Comparison of ENCODE assay signal across 1 cellular context in the genomic region with DNA sequence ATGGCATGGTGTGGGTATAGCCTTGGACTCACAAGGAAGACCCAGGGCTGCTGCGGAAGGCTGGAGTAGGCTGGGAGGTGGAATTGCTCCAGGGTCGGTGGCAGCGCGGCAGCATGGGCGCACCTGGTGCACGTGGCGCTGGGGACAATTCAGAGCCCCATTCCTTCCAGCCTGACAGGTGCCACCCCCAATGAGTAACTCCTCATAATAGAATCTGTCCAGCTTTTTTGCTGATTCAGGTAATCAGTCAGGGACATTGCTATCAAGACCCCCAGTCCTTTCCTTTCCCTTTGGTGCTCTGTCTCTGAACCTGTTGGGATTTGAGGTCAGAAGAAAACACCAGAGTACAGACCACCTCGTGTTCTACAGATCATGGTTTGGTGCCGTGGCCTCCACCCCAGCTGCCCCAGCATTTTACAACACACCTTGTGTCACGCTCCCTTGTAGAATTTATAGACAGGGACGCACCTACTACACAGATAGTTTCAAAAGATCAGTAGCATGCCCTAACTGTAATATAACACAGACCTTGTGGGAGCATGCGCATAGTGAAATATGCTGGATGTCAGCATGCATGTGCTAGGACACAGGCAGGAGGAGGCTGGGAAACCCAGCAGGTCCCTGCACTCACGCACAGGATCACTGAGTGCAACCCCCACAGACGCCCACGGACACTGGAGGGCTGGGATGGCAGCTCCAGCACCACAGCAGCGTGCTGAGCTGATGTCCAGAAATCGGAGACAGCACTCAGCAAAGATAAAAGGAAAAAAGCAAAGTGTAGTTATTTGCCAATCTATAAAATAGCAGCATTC.
A peak's percentile ranks its signal among the peaks of the same experiment; 100 is the strongest.
TF ChIP-seq lines count a peak whose summit lies in the region.

No MANE protein-coding gene starts in this region.

TF ChIP-seq in K562, 482 proteins besides CTCF, POLR2A, EP300 and RAD21:
- TF ChIP-seq MAFK (IDR thresholded peaks at IDR 0.05; ENCODE audit: low read length) = peak; percentile 12; the same call in 1 of the 2 replicates
- TF ChIP-seq C11orf30 (IDR thresholded peaks at IDR 0.05; ENCODE audit: low read depth) = peak; percentile 63
- TF ChIP-seq, protein P1, sequence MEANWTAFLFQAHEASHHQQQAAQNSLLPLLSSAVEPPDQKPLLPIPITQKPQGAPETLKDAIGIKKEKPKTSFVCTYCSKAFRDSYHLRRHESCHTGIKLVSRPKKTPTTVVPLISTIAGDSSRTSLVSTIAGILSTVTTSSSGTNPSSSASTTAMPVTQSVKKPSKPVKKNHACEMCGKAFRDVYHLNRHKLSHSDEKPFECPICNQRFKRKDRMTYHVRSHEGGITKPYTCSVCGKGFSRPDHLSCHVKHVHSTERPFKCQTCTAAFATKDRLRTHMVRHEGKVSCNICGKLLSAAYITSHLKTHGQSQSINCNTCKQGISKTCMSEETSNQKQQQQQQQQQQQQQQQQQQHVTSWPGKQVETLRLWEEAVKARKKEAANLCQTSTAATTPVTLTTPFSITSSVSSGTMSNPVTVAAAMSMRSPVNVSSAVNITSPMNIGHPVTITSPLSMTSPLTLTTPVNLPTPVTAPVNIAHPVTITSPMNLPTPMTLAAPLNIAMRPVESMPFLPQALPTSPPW (CRISPR knock-in tag; IDR thresholded peaks at IDR 0.05) = no peak
- TF ChIP-seq, protein P2, sequence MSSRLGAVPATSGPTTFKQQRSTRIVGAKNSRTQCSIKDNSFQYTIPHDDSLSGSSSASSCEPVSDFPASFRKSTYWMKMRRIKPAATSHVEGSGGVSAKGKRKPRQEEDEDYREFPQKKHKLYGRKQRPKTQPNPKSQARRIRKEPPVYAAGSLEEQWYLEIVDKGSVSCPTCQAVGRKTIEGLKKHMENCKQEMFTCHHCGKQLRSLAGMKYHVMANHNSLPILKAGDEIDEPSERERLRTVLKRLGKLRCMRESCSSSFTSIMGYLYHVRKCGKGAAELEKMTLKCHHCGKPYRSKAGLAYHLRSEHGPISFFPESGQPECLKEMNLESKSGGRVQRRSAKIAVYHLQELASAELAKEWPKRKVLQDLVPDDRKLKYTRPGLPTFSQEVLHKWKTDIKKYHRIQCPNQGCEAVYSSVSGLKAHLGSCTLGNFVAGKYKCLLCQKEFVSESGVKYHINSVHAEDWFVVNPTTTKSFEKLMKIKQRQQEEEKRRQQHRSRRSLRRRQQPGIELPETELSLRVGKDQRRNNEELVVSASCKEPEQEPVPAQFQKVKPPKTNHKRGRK (tag; IDR thresholded peaks at IDR 0.05) = no peak
- TF ChIP-seq MAFF (IDR thresholded peaks at IDR 0.05; ENCODE audit: low read length) = peak; percentile 39; the same call in 1 of the 2 replicates
- TF ChIP-seq ZNF316 (IDR thresholded peaks at IDR 0.05) = peak; percentile 74; the same call in 1 of the 2 replicates
- no peak for TF ChIP-seq SMAD4 (CRISPR knock-in tag; conservative IDR thresholded peaks at IDR 0.05)
